In genomic region chr1:6581561-6582305, GRCh38 we compare ENCODE assay signal across 10 cellular contexts. TPM values are rescaled to one million over a fixed set of nuclear protein-coding genes. Genes with fewer than 3 reads are reported as not detected.
DNase-seq lines count a peak whose midpoint lies in the region; ATAC-seq and TF ChIP-seq lines count a peak whose summit lies in the region.
"Had no signal": no experiment of that assay in that cellular context is flagged by ENCODE, and none has a peak within 500 bp of the region (broad histone marks: within the 10 kb centered on the region; RNA-seq: fewer than 3 reads in every experiment).

No MANE protein-coding gene starts in this region.

- H3K9me3 ChIP-seq in OCI-LY7 (ENCODE audit: low read length): no peaks in the 10 kb centered on the region

- H3K4me3 Mint-ChIP-seq in T-helper 2 cell treated with Interferon-gamma antibody and Interleukin-4, amounts not matched to agents 5 μg/mL and 100 μg/mL, for 36 hours: peak overlapping the region; percentile 97
- peak overlapping the region; percentile 99 for H3K4me3 Mint-ChIP-seq in stimulated activated memory B cell treated with anti-CD40 and anti-IgM and Interleukin-4, amounts not matched to agents 10 μg/mL and 1 μg/mL and 100 μg/mL, for 72 hours

- H3K36me3 Mint-ChIP-seq in T-helper 2 cell treated with Interferon-gamma antibody and Interleukin-4, amounts not matched to agents 5 μg/mL and 100 μg/mL, for 36 hours (ENCODE audit: low read depth): peaks cover 2% of the 10 kb centered on the region
- H3K36me3 Mint-ChIP-seq in stimulated activated memory B cell treated with anti-CD40 and anti-IgM and Interleukin-4, amounts not matched to agents 10 μg/mL and 1 μg/mL and 100 μg/mL, for 72 hours: peaks cover 7% of the 10 kb centered on the region

- no peak overlapping the region for H2AFZ ChIP-seq in OCI-LY7 (ENCODE audit: low read length)

- peak overlapping the region; percentile 60 for H3K27ac Mint-ChIP-seq in T-helper 2 cell treated with Interferon-gamma antibody and Interleukin-4, amounts not matched to agents 5 μg/mL and 100 μg/mL, for 36 hours
- peak overlapping the region; percentile 99 for H3K27ac Mint-ChIP-seq in stimulated activated memory B cell treated with anti-CD40 and anti-IgM and Interleukin-4, amounts not matched to agents 10 μg/mL and 1 μg/mL and 100 μg/mL, for 72 hours

- H3K27me3 Mint-ChIP-seq in T-helper 2 cell treated with Interferon-gamma antibody and Interleukin-4, amounts not matched to agents 5 μg/mL and 100 μg/mL, for 36 hours (ENCODE audit: low read depth): no peaks in the 10 kb centered on the region
- H3K27me3 Mint-ChIP-seq in stimulated activated memory B cell treated with anti-CD40 and anti-IgM and Interleukin-4, amounts not matched to agents 10 μg/mL and 1 μg/mL and 100 μg/mL, for 72 hours: no peaks in the 10 kb centered on the region

- no peaks in the 10 kb centered on the region for H3K9me3 Mint-ChIP-seq in T-helper 2 cell treated with Interferon-gamma antibody and Interleukin-4, amounts not matched to agents 5 μg/mL and 100 μg/mL, for 36 hours
- no peaks in the 10 kb centered on the region for H3K9me3 Mint-ChIP-seq in stimulated activated memory B cell treated with anti-CD40 and anti-IgM and Interleukin-4, amounts not matched to agents 10 μg/mL and 1 μg/mL and 100 μg/mL, for 72 hours

- peaks cover 30% of the 10 kb centered on the region for H3K4me1 Mint-ChIP-seq in T-helper 2 cell treated with Interferon-gamma antibody and Interleukin-4, amounts not matched to agents 5 μg/mL and 100 μg/mL, for 36 hours (ENCODE audit: low read depth)
- peaks cover 52% of the 10 kb centered on the region for H3K4me1 Mint-ChIP-seq in stimulated activated memory B cell treated with anti-CD40 and anti-IgM and Interleukin-4, amounts not matched to agents 10 μg/mL and 1 μg/mL and 100 μg/mL, for 72 hours

- no peaks in the 10 kb centered on the region for H3K9me2 ChIP-seq in OCI-LY7 (ENCODE audit: insufficient read depth, low read length)

- TF ChIP-seq CTCF in OCI-LY7 (conservative IDR thresholded peaks at IDR 0.05; ENCODE audit: low read length) (no peak), epithelial cell of esophagus (IDR thresholded peaks at IDR 0.05; ENCODE audit: insufficient read depth, low read depth, low read length, missing control alignments) (no peak)

- no peaks in the 10 kb centered on the region for H4K20me1 ChIP-seq in OCI-LY7 (ENCODE audit: insufficient read depth, low read length)

- peaks cover 4% of the 10 kb centered on the region; the same call in 1 of the 2 replicates for H3K36me3 ChIP-seq in OCI-LY7 (ENCODE audit: insufficient read depth, low read length)

- ATAC-seq in stimulated activated memory B cell treated with anti-CD40 and anti-IgM and Interleukin-4, amounts not matched to agents 10 μg/mL and 1 μg/mL and 100 μg/mL, for 72 hours: no peak
- ATAC-seq: Panc1 had no signal

- no peak for DNase-seq in T-helper 2 cell treated with Interferon-gamma antibody and Interleukin-4, amounts not matched to agents 5 μg/mL and 100 μg/mL, for 36 hours (ENCODE audit: low spot score)
- DNase-seq in T-helper 2 cell (no peak), OCI-LY7 (ENCODE audit: low spot score) (peak; percentile 39), epithelial cell of esophagus (ENCODE audit: low read depth) (peak; percentile 86), NCI-H1694 (lab: John Stamatoyannopoulos, UW) (no peak), KG1 (lab: John Stamatoyannopoulos, UW) (no peak)
- DNase-seq in stimulated activated CD4-positive, alpha-beta T cell treated with anti-CD3 and anti-CD28 coated beads, Interleukin-15, amount 100 ng/mL, for 24 hours: no peak

- peaks cover 19% of the 10 kb centered on the region for H3K79me2 ChIP-seq in OCI-LY7 (ENCODE audit: insufficient read depth, low read depth, low read length)

- peak overlapping the region; percentile 47 for H3K27ac ChIP-seq in OCI-LY7 (ENCODE audit: low read depth, low read length, poor library complexity, severe bottlenecking)

- H3K4me3 ChIP-seq in OCI-LY7 (ENCODE audit: low read depth, low read length, poor library complexity, severe bottlenecking): peak overlapping the region; percentile 86
- H3K4me3 ChIP-seq in epithelial cell of esophagus (ENCODE audit: low read length): no peak overlapping the region

- CTCF ChIA-PET in OCI-LY7 (lab: Charles Lee; ENCODE audit: unreplicated experiment): no interaction called here

- H3K4me2 ChIP-seq in OCI-LY7 (ENCODE audit: low read length): peak overlapping the region; percentile 98

- peaks cover 29% of the 10 kb centered on the region for H3K4me1 ChIP-seq in OCI-LY7 (ENCODE audit: insufficient read depth, low read length, poor library complexity, severe bottlenecking)

- intact Hi-C loops in OCI-LY7 (cut with micrococcal nuclease; ENCODE audit: unreplicated experiment): no loop called here

- POLR2A ChIA-PET in OCI-LY7 (lab: Charles Lee): interaction anchor here (0.6 to 1.1 kb wide), 2 partner anchors 29 to 123 kb away, joined by 3 to 4 read pairs; no protein-coding TSS in a partner anchor

- BruUV-seq in OCI-LY7 (replicated peaks; lab: Mats Ljungman, UMichigan): no TSS peak

RNA-seq across cellular contexts. Expression of gene ZBTB48, which starts 1.9 kb away (rescaled TPM):
- total RNA-seq in OCI-LY7 (2014; rRNA removed; shearing (Covaris generic)): 28.9 and 41.9 TPM in 2 replicates
- total RNA-seq in OCI-LY7 (2022): 51.3 and 58.2 TPM in 2 replicates

RNA-seq across cellular contexts. Expression of gene KLHL21, which starts 20.9 kb away (rescaled TPM):
- total RNA-seq in OCI-LY7 (2014; rRNA removed; shearing (Covaris generic)): 7.2 and 7.4 TPM in 2 replicates
- total RNA-seq in OCI-LY7 (2022): 5.6 and 7.6 TPM in 2 replicates

RNA-seq across cellular contexts. Expression of gene TAS1R1, which starts 26.6 kb away (rescaled TPM):
- total RNA-seq in OCI-LY7 (2014; rRNA removed; shearing (Covaris generic)): not detected in 2 replicates
- 0.11 TPM in 1 of 2 replicates, not detected in the other for total RNA-seq in OCI-LY7 (2022)
- total RNA-seq: pulmonary artery endothelial cell had no signal

RNA-seq across cellular contexts. Expression of gene NOL9, which starts 27.4 kb away (rescaled TPM):
- 30.7 and 39.1 TPM in 2 replicates for total RNA-seq in OCI-LY7 (2014; rRNA removed; shearing (Covaris generic))
- total RNA-seq in OCI-LY7 (2022): 58.8 and 65.5 TPM in 2 replicates

RNA-seq across cellular contexts. Expression of gene PHF13, which starts 31.8 kb away (rescaled TPM):
- 5.3 and 7.9 TPM in 2 replicates for total RNA-seq in OCI-LY7 (2014; rRNA removed; shearing (Covaris generic))
- 14.6 and 14.7 TPM in 2 replicates for total RNA-seq in OCI-LY7 (2022)

Comparison
In these comparisons a context has a peak if more than half of its experiments do, and no peak if none do; other contexts are left out.
1. DNase-seq: peak in OCI-LY7 (single experiment) and epithelial cell of esophagus (single experiment); none in T-helper 2 cell treated with Interferon-gamma antibody and Interleukin-4, amounts not matched to agents 5 μg/mL and 100 μg/mL, for 36 hours (single experiment), T-helper 2 cell (0 of 5), NCI-H1694 (single experiment), stimulated activated CD4-positive, alpha-beta T cell treated with anti-CD3 and anti-CD28 coated beads, Interleukin-15, amount 100 ng/mL, for 24 hours (single experiment) and KG1 (single experiment).